8 cellular contexts compared by ENCODE assay signal in genomic region chr2:197514754-197515153, GRCh38. TPM values are rescaled to one million over a fixed set of nuclear protein-coding genes. Genes with fewer than 3 reads are reported as not detected.
DNase-seq lines count a peak whose midpoint lies in the region; ATAC-seq and TF ChIP-seq lines count a peak whose summit lies in the region.

No MANE protein-coding gene starts in this region.

- H3K36me3 Mint-ChIP-seq in neural crest cell (ENCODE audit: low read depth) = peaks cover 3% of the 10 kb centered on the region

- no peak for TF ChIP-seq CTCF in coronary artery (IDR thresholded peaks at IDR 0.05)
- no peak for TF ChIP-seq CTCF in neural crest cell (conservative IDR thresholded peaks at IDR 0.05)
- no peak for TF ChIP-seq CTCF in mucosa of descending colon (IDR thresholded peaks at IDR 0.05)

- H3K27ac Mint-ChIP-seq in neural crest cell (ENCODE audit: unreplicated experiment) = peak overlapping the region; percentile 99

- H3K36me3 ChIP-seq in mucosa of descending colon (ENCODE audit: low read depth) = no peaks in the 10 kb centered on the region

- H3K4me1 ChIP-seq in mucosa of descending colon (ENCODE audit: low read depth) = peaks cover 14% of the 10 kb centered on the region

- intact Hi-C loops in mucosa of descending colon (cut with DNase I, micrococcal nuclease) = no loop called here

- ATAC-seq in mucosa of descending colon = no peak

- H3K9me3 Mint-ChIP-seq in neural crest cell = no peaks in the 10 kb centered on the region

- peaks cover 29% of the 10 kb centered on the region for H3K4me1 Mint-ChIP-seq in neural crest cell

- peak overlapping the region; percentile 98 for H3K4me3 Mint-ChIP-seq in neural crest cell

- peak; percentile 21 to 61 (median 30) for DNase-seq in NCI-H1417 (lab: John Stamatoyannopoulos, UW)
- DNase-seq in NCI-H1417 treated with DMSO at 0.1 percent for 48 hours (lab: John Stamatoyannopoulos, UW) = no peak
- peak; percentile 78 for DNase-seq in NCI-H82 (lab: John Stamatoyannopoulos, UW)
- no peak for DNase-seq in coronary artery (ENCODE audit: low spot score)
- DNase-seq in neural crest cell (ENCODE audit: low read depth, low spot score) = no peak
- DNase-seq in NCI-H1105 treated with DMSO at 0.1 percent for 48 hours (lab: John Stamatoyannopoulos, UW) = no peak
- no peak for DNase-seq in amygdala (lab: John Stamatoyannopoulos, UW)
- no peak for DNase-seq in mucosa of descending colon

- H3K27ac ChIP-seq in coronary artery = peak overlapping the region; percentile 94 to 98

- H3K4me3 ChIP-seq in coronary artery = peak overlapping the region; percentile 98
- no peak overlapping the region for H3K4me3 ChIP-seq in mucosa of descending colon

- no peaks in the 10 kb centered on the region for H3K9me3 ChIP-seq in mucosa of descending colon

- H3K27me3 Mint-ChIP-seq in neural crest cell (ENCODE audit: low read depth) = no peaks in the 10 kb centered on the region

RNA-seq across cellular contexts. Expression of gene MOB4, which starts 1.1 kb away (rescaled TPM):
- 28.0 and 32.2 TPM in 2 replicates for total RNA-seq in neural crest cell
- 10 to 100 TPM; 17.6 to 26.9 (median 26.4) TPM for total RNA-seq in mucosa of descending colon

RNA-seq across cellular contexts. Expression of gene HSPE1, which starts 14.6 kb away (rescaled TPM):
- total RNA-seq in neural crest cell (186 and 203 TPM in 2 replicates), mucosa of descending colon (100 to 1,000 TPM in 1 of 3 donors, 10 to 100 TPM in 2; 79.0 to 106 (median 84.8) TPM)

RNA-seq across cellular contexts. Expression of gene HSPD1, which starts 15.1 kb away (rescaled TPM):
- 563 and 569 TPM in 2 replicates for total RNA-seq in neural crest cell
- 100 to 1,000 TPM; 162 to 219 (median 172) TPM for total RNA-seq in mucosa of descending colon

Comparison
In these comparisons a context has a peak if more than half of its experiments do, and no peak if none do; other contexts are left out.
1. DNase-seq: peak in NCI-H1417 (3 of 3) and NCI-H82 (single experiment); none in NCI-H1417 treated with DMSO at 0.1 percent for 48 hours (single experiment), coronary artery (single experiment), neural crest cell (single experiment), NCI-H1105 treated with DMSO at 0.1 percent for 48 hours (single experiment), amygdala (0 of 56) and mucosa of descending colon (0 of 3).